Comparison of ENCODE assay signal across 1 cellular context in genomic region chr19:49758292-49758691, GRCh38.
A peak's percentile ranks its signal among the peaks of the same experiment; 100 is the strongest.
TF ChIP-seq lines count a peak whose summit lies in the region.

No MANE protein-coding gene starts in this region.

TF ChIP-seq in K562, 482 proteins besides CTCF, POLR2A, EP300 and RAD21:
- TF ChIP-seq NFATC3 (IDR thresholded peaks at IDR 0.05) (no peak), ZBTB7A (IDR thresholded peaks at IDR 0.05; ENCODE audit: borderline replicate concordance, control insufficient read depth, low read depth, low read length) (peak; percentile 44; the same call in 1 of the 2 replicates)
